In the genomic region with DNA sequence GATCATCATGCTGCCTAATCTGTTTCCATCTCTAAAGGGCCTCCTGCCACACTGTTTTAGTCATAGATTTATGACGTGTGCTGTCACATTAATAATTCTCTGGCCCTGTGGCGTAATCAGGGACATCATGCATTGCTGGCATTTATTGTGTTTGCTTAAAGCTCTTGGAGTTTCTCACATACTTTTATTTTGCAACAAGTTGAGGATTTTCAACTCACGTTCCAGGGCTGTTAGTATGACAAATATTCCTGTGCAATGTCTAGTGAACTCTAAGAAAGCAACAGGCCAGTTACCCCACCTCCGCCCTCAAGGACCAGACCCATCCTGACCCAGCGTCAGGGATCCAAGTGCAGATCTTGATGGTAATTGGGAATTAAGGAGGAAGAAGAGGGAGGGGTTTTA, we compare ENCODE assay signal across 17 cellular contexts. TPM values are rescaled to one million over a fixed set of nuclear protein-coding genes. Genes with fewer than 3 reads are reported as not detected.
DNase-seq lines count a peak whose midpoint lies in the region; ATAC-seq and TF ChIP-seq lines count a peak whose summit lies in the region.
"Had no signal": no experiment of that assay in that cellular context is flagged by ENCODE, and none has a peak within 500 bp of the region (broad histone marks: within the 10 kb centered on the region; RNA-seq: fewer than 3 reads in every experiment).

No MANE protein-coding gene starts in this region.

- TF ChIP-seq POLR2A in lower leg skin (IDR thresholded peaks at IDR 0.05) = no peak

- intact Hi-C loops in PC-3 (cut with micrococcal nuclease) (no loop called here), sciatic nerve (cut with DNase I) (loop anchor here (10.0 kb wide), 1 partner anchor 122 kb away; no protein-coding TSS in a partner anchor), lower leg skin (cut with DNase I; ENCODE audit: low total_unique reads) (no loop called here)

- no peaks in the 10 kb centered on the region for H3K79me2 ChIP-seq in PC-3 (ENCODE audit: low read length)

- 60 to 72% methylated on average over 5 of the region's 5 CpGs for WGBS in lower leg skin, 2 donors

- H3K36me3 ChIP-seq in PC-3 (ENCODE audit: low read depth, low read length) = no peaks in the 10 kb centered on the region
- H3K36me3 ChIP-seq: Peyer's patch had no signal

- POLR2A ChIA-PET in PC-3 (lab: Charles Lee; ENCODE audit: unreplicated experiment) = no interaction called here

- CTCF ChIA-PET in PC-3 (lab: Charles Lee) = no interaction called here

- H3K4me2 ChIP-seq in PC-3 (ENCODE audit: low read length) = no peak overlapping the region

- H3K4me1 ChIP-seq in PC-3 (ENCODE audit: insufficient read depth, low read length) = peaks cover 5% of the 10 kb centered on the region
- H3K4me1 ChIP-seq: heart right ventricle, Peyer's patch, psoas muscle had no signal

- no peak for ATAC-seq in PC-3
- ATAC-seq in sciatic nerve = peak; percentile 94
- ATAC-seq in GM19035 (IDR thresholded peaks at IDR 0.05; ENCODE audit: unreplicated experiment) = no peak

- H4K20me1 ChIP-seq in PC-3 (ENCODE audit: low read length) = no peaks in the 10 kb centered on the region

- no TSS peak for BruUV-seq in PC-3 (replicated peaks; lab: Mats Ljungman, UMichigan)

- no peak overlapping the region for H3K27ac ChIP-seq in PC-3 (ENCODE audit: low read length)
- H3K27ac ChIP-seq: heart right ventricle, Peyer's patch, psoas muscle had no signal

- H3K9me2 ChIP-seq in PC-3 (replicated peaks; ENCODE audit: low read length) = no peaks in the 10 kb centered on the region

- DNase-seq in EL = peak; percentile 41
- peak; percentile 60 for DNase-seq in PC-3
- DNase-seq in fibroblast of pulmonary artery (ENCODE audit: low read depth) = peak; percentile 58
- no peak for DNase-seq in sciatic nerve (ENCODE audit: low spot score)
- no peak for DNase-seq in lower leg skin (ENCODE audit: low spot score in 2 of 2)
- DNase-seq in activated gamma-delta T cell (lab: John Stamatoyannopoulos, UW) = no peak
- no peak for DNase-seq in activated naive CD4-positive, alpha-beta T cell treated with anti-CD3 and anti-CD28 coated beads, Interleukin-2, amount 50 U/mL, for 16 hours
- DNase-seq: activated CD4-positive, CD25-positive, alpha-beta regulatory T cell; activated naive CD4-positive, alpha-beta T cell treated with Interleukin-2 at 50 U/mL for 16 hours; CD4-positive, CD25-positive, alpha-beta regulatory T cell; heart right ventricle; NCI-H1436; NCI-H526; Peyer's patch; psoas muscle had no signal

- H3K4me3 ChIP-seq in PC-3 (ENCODE audit: low read length) (no peak overlapping the region), fibroblast of pulmonary artery (replicated peaks; ENCODE audit: low read depth, low read length) (no peak overlapping the region), lower leg skin (ENCODE audit: low read depth, poor library complexity, severe bottlenecking) (no peak overlapping the region)
- H3K4me3 ChIP-seq: heart right ventricle, Peyer's patch, psoas muscle had no signal

- H3K27me3 ChIP-seq in PC-3 (ENCODE audit: low read length) = peaks cover 17% of the 10 kb centered on the region
- H3K27me3 ChIP-seq: Peyer's patch had no signal

- H3K9ac ChIP-seq in PC-3 (ENCODE audit: low read length) = no peak overlapping the region

- no peak for TF ChIP-seq CTCF in PC-3 (conservative IDR thresholded peaks at IDR 0.05; ENCODE audit: low read depth, low read length)
- no peak for TF ChIP-seq CTCF in fibroblast of pulmonary artery (IDR thresholded peaks at IDR 0.05; ENCODE audit: low read length, missing control alignments)
- no peak for TF ChIP-seq CTCF in lower leg skin (IDR thresholded peaks at IDR 0.05)

- no peaks in the 10 kb centered on the region for H3K9me3 ChIP-seq in PC-3 (ENCODE audit: low read length)
- H3K9me3 ChIP-seq: heart right ventricle, Peyer's patch, psoas muscle had no signal

- no peak overlapping the region for H2AFZ ChIP-seq in PC-3 (ENCODE audit: low read length)

- H3F3A ChIP-seq in PC-3 (ENCODE audit: low read length, unreplicated experiment) = no peaks in the 10 kb centered on the region

RNA-seq across cellular contexts. Expression of a gene that starts 7.8 kb away (rescaled TPM):
- total RNA-seq in PC-3 (2014; rRNA removed) (11.5 and 17.9 TPM in 2 replicates), sciatic nerve (11.5 TPM), lower leg skin (10 to 100 TPM in 3 of 4 donors, 1 to 10 TPM in 1; 9.5 to 28.6 (median 14.1) TPM)

RNA-seq across cellular contexts. Expression of a gene that starts 27.6 kb away (rescaled TPM):
- not detected in 2 replicates for total RNA-seq in PC-3 (2014; rRNA removed)
- total RNA-seq in sciatic nerve = not detected
- total RNA-seq in lower leg skin = 1 to 10 TPM in 2 of 4 donors, under 1 TPM in 1, not detected in 1; 0.55 to 1.8 (median 1.7) TPM
- total RNA-seq: Peyer's patch; T-helper 1 cell treated with Interleukin-12 subunit alpha and Interleukin-12 subunit beta and Interleukin-4 antibody, amounts not matched to agents 30 ng/mL and 1 ng/mL, for 36 hours had no signal

RNA-seq across cellular contexts. Expression of a gene that starts 41.1 kb away (rescaled TPM):
- total RNA-seq in PC-3 (2014; rRNA removed) (not detected in 2 replicates), sciatic nerve (4.6 TPM), lower leg skin (1 to 10 TPM in 2 of 4 donors, not detected in 2; 1.5 to 1.8 TPM)
- total RNA-seq: CD4-positive, CD25-positive, alpha-beta regulatory T cell; T-helper 1 cell treated with Interleukin-12 subunit alpha and Interleukin-12 subunit beta and Interleukin-4 antibody, amounts not matched to agents 30 ng/mL and 1 ng/mL, for 36 hours had no signal

Comparison
In these comparisons a context has a peak if more than half of its experiments do, and no peak if none do; other contexts are left out.
1. DNase-seq: peak in EL (single experiment), PC-3 (single experiment) and fibroblast of pulmonary artery (single experiment); none in sciatic nerve (single experiment), lower leg skin (0 of 2), activated gamma-delta T cell (single experiment) and activated naive CD4-positive, alpha-beta T cell treated with anti-CD3 and anti-CD28 coated beads, Interleukin-2, amount 50 U/mL, for 16 hours (single experiment).